ENCODE assay signal across 8 cellular contexts in genomic region chr16:56192971-56193936, GRCh38. TPM values are rescaled to one million over a fixed set of nuclear protein-coding genes. Genes with fewer than 3 reads are reported as not detected.
DNase-seq lines count a peak whose midpoint lies in the region; ATAC-seq and TF ChIP-seq lines count a peak whose summit lies in the region.
"Had no signal": no experiment of that assay in that cellular context is flagged by ENCODE, and none has a peak within 500 bp of the region (broad histone marks: within the 10 kb centered on the region; RNA-seq: fewer than 3 reads in every experiment).

No MANE protein-coding gene starts in this region.

- CTCF ChIA-PET in CD8-positive, alpha-beta T cell (lab: Charles Lee) = interaction anchor here (0.6 kb wide), 1 partner anchor 102 kb away, joined by 3 read pairs; no protein-coding TSS in a partner anchor

- H3K27me3 Mint-ChIP-seq in CD8-positive, alpha-beta T cell (ENCODE audit: low read depth) = peaks cover 45% of the 10 kb centered on the region
- H3K27me3 Mint-ChIP-seq in brain (peaks cover 37% of the 10 kb centered on the region), nephron (ENCODE audit: low read depth) (peaks cover 78% of the 10 kb centered on the region)

- no peak for TF ChIP-seq CTCF in CD8-positive, alpha-beta T cell (IDR thresholded peaks at IDR 0.05)
- no peak for TF ChIP-seq CTCF in brain (conservative IDR thresholded peaks at IDR 0.05)
- TF ChIP-seq CTCF in nephron (IDR thresholded peaks at IDR 0.05; ENCODE audit: unreplicated experiment in 3 of 3) = no peak

- no peaks in the 10 kb centered on the region for H3K9me3 Mint-ChIP-seq in CD8-positive, alpha-beta T cell
- H3K9me3 Mint-ChIP-seq in brain = peaks cover 0 to 5% (median 0%) of the 10 kb centered on the region in 5 experiments
- H3K9me3 Mint-ChIP-seq in nephron = no peaks in the 10 kb centered on the region

- H3K27me3 ChIP-seq in CD8-positive, alpha-beta T cell (ENCODE audit: insufficient read depth, low read length) = peaks cover 20% of the 10 kb centered on the region

- H3K4me3 ChIP-seq in CD8-positive, alpha-beta T cell (ENCODE audit: low read depth, low read length) = no peak overlapping the region

- H3K36me3 Mint-ChIP-seq in CD8-positive, alpha-beta T cell = no peaks in the 10 kb centered on the region
- H3K36me3 Mint-ChIP-seq in brain (peaks cover under 1% of the 10 kb centered on the region), nephron (ENCODE audit: low read depth) (no peaks in the 10 kb centered on the region)

- peaks cover 38% of the 10 kb centered on the region for H3K4me1 ChIP-seq in CD8-positive, alpha-beta T cell (ENCODE audit: insufficient read depth, low read length)
- peaks cover 12% of the 10 kb centered on the region for H3K4me1 ChIP-seq in ES-I3 (ENCODE audit: insufficient read depth, low read length)

- peak overlapping the region; percentile 71 for H3K4me3 Mint-ChIP-seq in CD8-positive, alpha-beta T cell
- H3K4me3 Mint-ChIP-seq in brain (peak overlapping the region; percentile 86 to 98 (median 96)), nephron (peak overlapping the region; percentile 80 to 91 (median 85))

- POLR2A ChIA-PET in CD8-positive, alpha-beta T cell (lab: Charles Lee) = interaction anchor here (0.7 to 1.0 kb wide), 2 partner anchors 35 to 69 kb away, joined by 3 read pairs; no protein-coding TSS in a partner anchor

- no peak overlapping the region for H3K27ac Mint-ChIP-seq in CD8-positive, alpha-beta T cell
- H3K27ac Mint-ChIP-seq in brain (peak overlapping the region; percentile 77 to 97 (median 96)), nephron (peak overlapping the region in 2 of 3 experiments; percentile 4 to 27)

- H3K27ac ChIP-seq in CD8-positive, alpha-beta T cell (ENCODE audit: low read depth, low read length) = no peak overlapping the region

- peak overlapping the region; percentile 28; the same call in 1 of the 2 replicates for H3K9ac ChIP-seq in ES-I3 (ENCODE audit: low read depth, low read length)

- intact Hi-C loops in CD8-positive, alpha-beta T cell (cut with DNase I, micrococcal nuclease) = loop anchor here in 1 of 2 experiments (5.0 kb wide), 2 partner anchors 69 to 1261 kb away; partner anchors contain the start of gene IRX5

- no peaks in the 10 kb centered on the region for H3K9me3 ChIP-seq in CD8-positive, alpha-beta T cell (ENCODE audit: low read length)
- no peaks in the 10 kb centered on the region for H3K9me3 ChIP-seq in ES-I3 (ENCODE audit: control insufficient read depth, insufficient read depth, low read length)

- no peak for ATAC-seq in CD8-positive, alpha-beta T cell

- no peak for DNase-seq in CD8-positive, alpha-beta T cell
- DNase-seq in NCI-H146 treated with DMSO at 0.1 percent for 48 hours (lab: John Stamatoyannopoulos, UW; ENCODE audit: unreplicated experiment) (no peak), SK-N-DZ (ENCODE audit: low spot score) (no peak), ureter (ENCODE audit: low spot score) (no peak)
- DNase-seq: stimulated activated CD4-positive, alpha-beta T cell treated with anti-CD3 and anti-CD28 coated beads, Interleukin-1b, Interleukin-23, amount 100 ng/mL, for 48 hours had no signal

- H3K36me3 ChIP-seq in CD8-positive, alpha-beta T cell (ENCODE audit: insufficient read depth, low read length) = no peaks in the 10 kb centered on the region
- no peaks in the 10 kb centered on the region for H3K36me3 ChIP-seq in ES-I3 (ENCODE audit: insufficient read depth, low read length)

- H3K4me1 Mint-ChIP-seq in CD8-positive, alpha-beta T cell (ENCODE audit: low read depth) = peaks cover 29% of the 10 kb centered on the region
- H3K4me1 Mint-ChIP-seq in brain (peaks cover 67% of the 10 kb centered on the region), nephron (peaks cover 31% of the 10 kb centered on the region)

RNA-seq across cellular contexts. Expression of gene GNAO1, which starts 2.0 kb away (rescaled TPM):
- total RNA-seq in CD8-positive, alpha-beta T cell = 1 to 10 TPM; 2.3 to 3.6 TPM
- polyA plus RNA-seq in brain (ENCODE audit: insufficient read depth, low read depth, low replicate concordance) = 181 TPM
- polyA plus RNA-seq in SK-N-DZ (2014; cell fraction: cytosol; rRNA removed) = 12.0 and 12.6 TPM in 2 replicates
- polyA plus RNA-seq in SK-N-DZ (2014; cell fraction: nucleus; rRNA removed) = 8.0 and 22.4 TPM in 2 replicates
- total RNA-seq in ureter = 23.8 TPM
